ENCODE assay signal across 9 cellular contexts in genomic region chr5:850511-851006, GRCh38. TPM values are rescaled to one million over a fixed set of nuclear protein-coding genes. Genes with fewer than 3 reads are reported as not detected.
DNase-seq lines count a peak whose midpoint lies in the region; ATAC-seq and TF ChIP-seq lines count a peak whose summit lies in the region.
"Had no signal": no experiment of that assay in that cellular context is flagged by ENCODE, and none has a peak within 500 bp of the region (broad histone marks: within the 10 kb centered on the region; RNA-seq: fewer than 3 reads in every experiment).

ZDHHC11 (minus strand) TSS chr5:850986; CDS start chr5:850602, 384 bp downstream.

- DNase-seq in NCI-H2081 (lab: John Stamatoyannopoulos, UW) (peak; percentile 43 to 68), NCI-H2081 treated with DMSO at 0.1 percent for 48 hours (lab: John Stamatoyannopoulos, UW) (no peak), OCI-LY7 (ENCODE audit: low spot score) (no peak), right cardiac atrium (peak; percentile 63 to 89 (median 88)), gastrocnemius medialis (peak in 1 of 2 donors; percentile 30), germinal center (ENCODE audit: low spot score) (no peak), glomerular visceral epithelial cell (ENCODE audit: extremely low spot score) (no peak), GM03348 (ENCODE audit: low spot score) (no peak)

- POLR2A ChIA-PET in OCI-LY7 (lab: Charles Lee) = no interaction called here

- no peaks in the 10 kb centered on the region for H3K27me3 ChIP-seq in right cardiac atrium (ENCODE audit: control insufficient read depth, insufficient read depth)
- H3K27me3 ChIP-seq in gastrocnemius medialis = peaks cover 29 to 40% (median 38%) of the 10 kb centered on the region in 3 donors
- H3K27me3 ChIP-seq: body of pancreas had no signal

- H3K4me2 ChIP-seq in OCI-LY7 (ENCODE audit: low read length) = no peak within 1 kb of the TSS

- H3K27ac ChIP-seq in OCI-LY7 (ENCODE audit: low read depth, low read length, poor library complexity, severe bottlenecking) (no peak within 1 kb of the TSS), right cardiac atrium (ENCODE audit: low read length) (no peak within 1 kb of the TSS), gastrocnemius medialis (no peak within 1 kb of the TSS)
- H3K27ac ChIP-seq: body of pancreas had no signal

- no peak within 1 kb of the TSS for H2AFZ ChIP-seq in OCI-LY7 (ENCODE audit: low read length)

- H4K20me1 ChIP-seq in OCI-LY7 (ENCODE audit: insufficient read depth, low read length) = no peaks in the 10 kb centered on the region

- H3K9me2 ChIP-seq in OCI-LY7 (ENCODE audit: insufficient read depth, low read length) = no peaks in the 10 kb centered on the region

- intact Hi-C loops in OCI-LY7 (cut with micrococcal nuclease; ENCODE audit: unreplicated experiment) = no loop called here
- intact Hi-C loops in right cardiac atrium (cut with DNase I) = no loop called here
- intact Hi-C loops in gastrocnemius medialis (cut with DNase I; ENCODE audit: low total_unique reads) = no loop called here

- in situ Hi-C loops in gastrocnemius medialis (cut with MboI; ENCODE audit: low sequenced_read_pairs in 4 of 4) = no loop called here

- no peak within 1 kb of the TSS for H3K4me3 ChIP-seq in OCI-LY7 (ENCODE audit: low read depth, low read length, poor library complexity, severe bottlenecking)
- no peak within 1 kb of the TSS for H3K4me3 ChIP-seq in right cardiac atrium (ENCODE audit: low read length)
- H3K4me3 ChIP-seq in gastrocnemius medialis = peak within 1 kb of the TSS; percentile 25 to 31 (median 29)
- H3K4me3 ChIP-seq: body of pancreas had no signal

- H3K36me3 ChIP-seq in OCI-LY7 (ENCODE audit: insufficient read depth, low read length) = no peaks in the 10 kb centered on the region
- no peaks in the 10 kb centered on the region for H3K36me3 ChIP-seq in gastrocnemius medialis

- 58% methylated on average over 27 of the region's 27 CpGs for whole genome bisulfite sequencing in right cardiac atrium

- H3K4me1 ChIP-seq in OCI-LY7 (ENCODE audit: insufficient read depth, low read length, poor library complexity, severe bottlenecking) (no peaks in the 10 kb centered on the region), right cardiac atrium (ENCODE audit: control insufficient read depth, insufficient read depth, low read length) (no peaks in the 10 kb centered on the region), gastrocnemius medialis (no peaks in the 10 kb centered on the region)
- H3K4me1 ChIP-seq: body of pancreas had no signal

- H3K9me3 ChIP-seq in OCI-LY7 (ENCODE audit: low read length) (no peaks in the 10 kb centered on the region), right cardiac atrium (ENCODE audit: control insufficient read depth, low read length) (no peaks in the 10 kb centered on the region), gastrocnemius medialis (no peaks in the 10 kb centered on the region)
- H3K9me3 ChIP-seq: body of pancreas had no signal

- TF ChIP-seq POLR2A in gastrocnemius medialis (IDR thresholded peaks at IDR 0.05) = no peak

- no peak for TF ChIP-seq CTCF in OCI-LY7 (conservative IDR thresholded peaks at IDR 0.05; ENCODE audit: low read length)
- no peak for TF ChIP-seq CTCF in gastrocnemius medialis (IDR thresholded peaks at IDR 0.05 in 4 of 5, conservative IDR thresholded peaks at IDR 0.05 in 1 of 5)

- CTCF ChIA-PET in OCI-LY7 (lab: Charles Lee; ENCODE audit: unreplicated experiment) = no interaction called here

- no peaks in the 10 kb centered on the region for H3K79me2 ChIP-seq in OCI-LY7 (ENCODE audit: insufficient read depth, low read depth, low read length)

- no TSS peak for BruUV-seq in OCI-LY7 (replicated peaks; lab: Mats Ljungman, UMichigan)

- ATAC-seq in right cardiac atrium (peak; percentile 66 to 89), gastrocnemius medialis (no peak)
- ATAC-seq: body of pancreas had no signal

RNA-seq across cellular contexts. Expression of gene ZDHHC11, which starts in this region (rescaled TPM):
- 10.6 and 10.7 TPM in 2 replicates for total RNA-seq in OCI-LY7 (2014; rRNA removed; shearing (Covaris generic))
- total RNA-seq in OCI-LY7 (2022) (30.0 and 32.0 TPM in 2 replicates), right cardiac atrium (10 to 100 TPM; 19.3 to 66.1 (median 37.4) TPM), gastrocnemius medialis (1 to 10 TPM in 2 of 4 donors, under 1 TPM in 1, not detected in 1; 0.85 to 3.8 (median 2.3) TPM)
- polyA plus RNA-seq in right cardiac atrium = 5.8 TPM

Comparison
In these comparisons a context has a peak if more than half of its experiments do, and no peak if none do; other contexts are left out.
1. DNase-seq: peak in NCI-H2081 (2 of 2) and right cardiac atrium (3 of 3); none in NCI-H2081 treated with DMSO at 0.1 percent for 48 hours (single experiment), OCI-LY7 (single experiment), germinal center (single experiment), glomerular visceral epithelial cell (single experiment) and GM03348 (single experiment).
2. H3K4me3 ChIP-seq: peak in gastrocnemius medialis (4 of 4); none in OCI-LY7 (single experiment) and right cardiac atrium (single experiment).
3. ATAC-seq: peak in right cardiac atrium (2 of 2); none in gastrocnemius medialis (0 of 2).